In genomic region chr7:4973728-4974198, GRCh38 we compare ENCODE assay signal across 1 cellular context.
TF ChIP-seq lines count a peak whose summit lies in the region.

No MANE protein-coding gene starts in this region.

TF ChIP-seq in K562, 482 proteins besides CTCF, POLR2A, EP300 and RAD21 (continued from another document and continues in another):
- TF ChIP-seq CHD7 (IDR thresholded peaks at IDR 0.05; ENCODE audit: low read depth, low read length) (no peak), ZZZ3 (IDR thresholded peaks at IDR 0.05) (no peak), RHOXF2B (CRISPR knock-in tag; conservative IDR thresholded peaks at IDR 0.05) (no peak), PYGO2 (tag; IDR thresholded peaks at IDR 0.05) (no peak), CBX5 (IDR thresholded peaks at IDR 0.05; ENCODE audit: borderline replicate concordance, low read depth) (peak; percentile 41; the same call in 1 of the 2 replicates), FOXK1 (CRISPR knock-in tag; IDR thresholded peaks at IDR 0.05; ENCODE audit: borderline replicate concordance) (no peak), ZNF445 (CRISPR knock-in tag; IDR thresholded peaks at IDR 0.05; ENCODE audit: low read depth) (no peak), ZNF764 (CRISPR knock-in tag; IDR thresholded peaks at IDR 0.05; ENCODE audit: low read depth) (no peak), ZNF212 (CRISPR knock-in tag; IDR thresholded peaks at IDR 0.05) (no peak), ATF7 (IDR thresholded peaks at IDR 0.05) (0 out of 2 replicates have a peak, but pooled peaks have one; percentile 27), ATF1 (CRISPR knock-in tag; IDR thresholded peaks at IDR 0.05) (no peak), ATF1 (tag; IDR thresholded peaks at IDR 0.05) (peak; percentile 52; the same call in 1 of the 2 replicates), NR2C2 (CRISPR knock-in tag; IDR thresholded peaks at IDR 0.05) (peak; percentile 25; the same call in 1 of the 2 replicates), NR2C2 (tag; IDR thresholded peaks at IDR 0.05) (no peak), GATAD2B (IDR thresholded peaks at IDR 0.05; ENCODE audit: borderline replicate concordance) (no peak), HOMEZ (CRISPR knock-in tag; IDR thresholded peaks at IDR 0.05) (no peak), DEAF1 (CRISPR knock-in tag; IDR thresholded peaks at IDR 0.05) (no peak), SAFB2 (IDR thresholded peaks at IDR 0.05; ENCODE audit: borderline replicate concordance, low read depth, low read length, severe bottlenecking) (no peak), POLR2AphosphoS5 (IDR thresholded peaks at IDR 0.05; ENCODE audit: control insufficient read depth, insufficient read depth, low read depth, low read length) (peak; percentile 79), BCL6 (CRISPR knock-in tag; IDR thresholded peaks at IDR 0.05) (no peak), CSDE1 (IDR thresholded peaks at IDR 0.05) (no peak), MEF2A (IDR thresholded peaks at IDR 0.05; ENCODE audit: control insufficient read depth, low read depth, low read length) (no peak), ZBTB5 (IDR thresholded peaks at IDR 0.05) (no peak), SREBF1 (IDR thresholded peaks at IDR 0.05; ENCODE audit: borderline replicate concordance, low read depth, low read length) (no peak), PTRF (tag; IDR thresholded peaks at IDR 0.05) (no peak), ZNF592 (IDR thresholded peaks at IDR 0.05) (no peak), TAF1 (IDR thresholded peaks at IDR 0.05; ENCODE audit: control insufficient read depth, extremely low read depth, insufficient read depth, low read length, severe bottlenecking) (no peak), C11orf30 (IDR thresholded peaks at IDR 0.05; ENCODE audit: low read depth) (peak; percentile 23; the same call in 1 of the 2 replicates), HSF4 (CRISPR knock-in tag; IDR thresholded peaks at IDR 0.05; ENCODE audit: borderline replicate concordance) (no peak), ZKSCAN8 (CRISPR knock-in tag; IDR thresholded peaks at IDR 0.05) (no peak), SLC30A9 (CRISPR knock-in tag; IDR thresholded peaks at IDR 0.05) (no peak), JUNB (CRISPR knock-in tag; conservative IDR thresholded peaks at IDR 0.05) (no peak), MCM3 (IDR thresholded peaks at IDR 0.05) (no peak), ZNF639 (CRISPR knock-in tag; conservative IDR thresholded peaks at IDR 0.05 in 1 of 2, IDR thresholded peaks at IDR 0.05 in 1 of 2) (0 out of 4 replicates have a peak, but pooled peaks of 1 of the 2 experiments have one; percentile 28), SMAD2 (IDR thresholded peaks at IDR 0.05; ENCODE audit: low read depth, low read length) (no peak), ZNF253 (CRISPR knock-in tag; conservative IDR thresholded peaks at IDR 0.05) (no peak), ZNF41 (CRISPR knock-in tag; conservative IDR thresholded peaks at IDR 0.05) (no peak), USF1 (CRISPR knock-in tag; IDR thresholded peaks at IDR 0.05) (no peak), SP2 (IDR thresholded peaks at IDR 0.05; ENCODE audit: extremely low read depth, low read depth, low read length, poor library complexity, severe bottlenecking) (peak; percentile 89), ZNF232 (CRISPR knock-in tag; IDR thresholded peaks at IDR 0.05) (no peak), ZNF584 (CRISPR knock-in tag; IDR thresholded peaks at IDR 0.05; ENCODE audit: low read depth) (no peak), FOXJ3 (CRISPR knock-in tag; IDR thresholded peaks at IDR 0.05) (no peak)
